ENCODE assay signal across 20 cellular contexts in genomic region chr14:100392266-100392850, GRCh38. TPM values are rescaled to one million over a fixed set of nuclear protein-coding genes. Genes with fewer than 3 reads are reported as not detected.
A peak's percentile ranks its signal among the peaks of the same experiment; 100 is the strongest.
DNase-seq lines count a peak whose midpoint lies in the region; ATAC-seq, FAIRE-seq and TF ChIP-seq lines count a peak whose summit lies in the region.
"Had no signal": no experiment of that assay in that cellular context is flagged by ENCODE, and none has a peak within 500 bp of the region (broad histone marks: within the 10 kb centered on the region; RNA-seq: fewer than 3 reads in every experiment).

No MANE protein-coding gene starts in this region.

- no peaks in the 10 kb centered on the region for H3K9me3 ChIP-seq in astrocyte (ENCODE audit: insufficient read depth, low read depth, low read length)
- H3K9me3 ChIP-seq: gastrocnemius medialis, testis had no signal

- H3K9me3 Mint-ChIP-seq in CD14-positive monocyte (peaks cover 0 to 2% (median 0%) of the 10 kb centered on the region in 7 donors), HFFc6 (no peaks in the 10 kb centered on the region), astrocyte (ENCODE audit: unreplicated experiment) (no peaks in the 10 kb centered on the region), mesothelial cell of epicardium (no peaks in the 10 kb centered on the region)
- H3K9me3 Mint-ChIP-seq: activated B cell treated with CpG ODN at 0.5 μM for 24 hours; activated naive CD4-positive, alpha-beta T cell treated with anti-CD3 and anti-CD28 coated beads for 36 hours; immature natural killer cell had no signal

- no peak for TF ChIP-seq CTCF in CD14-positive monocyte (IDR thresholded peaks at IDR 0.05)
- TF ChIP-seq CTCF in HFFc6 (IDR thresholded peaks at IDR 0.05): no peak
- no peak for TF ChIP-seq CTCF in astrocyte (IDR thresholded peaks at IDR 0.05; ENCODE audit: insufficient read depth, low read depth, low read length)
- no peak for TF ChIP-seq CTCF in mesothelial cell of epicardium (IDR thresholded peaks at IDR 0.05; ENCODE audit: unreplicated experiment)

- no peaks in the 10 kb centered on the region for H3K27me3 ChIP-seq in astrocyte (ENCODE audit: insufficient read depth, low read length)
- H3K27me3 ChIP-seq: gastrocnemius medialis, testis had no signal

- H2AFZ ChIP-seq in astrocyte (ENCODE audit: low read depth, low read length): no peak overlapping the region
- H2AFZ ChIP-seq: parathyroid adenoma had no signal

- peak overlapping the region; percentile 44 for H3K4me2 ChIP-seq in astrocyte (ENCODE audit: low read length)

- peaks cover 18% of the 10 kb centered on the region for H4K20me1 ChIP-seq in astrocyte (ENCODE audit: insufficient read depth, low read length)

- peaks cover 4% of the 10 kb centered on the region for H3K4me1 ChIP-seq in astrocyte (ENCODE audit: insufficient read depth, low read length)
- H3K4me1 ChIP-seq: parathyroid adenoma had no signal

- DNase-seq in CD14-positive monocyte (ENCODE audit: low spot score): no peak
- no peak for DNase-seq in HFFc6
- DNase-seq in astrocyte (ENCODE audit: low read depth): no peak
- no peak for DNase-seq in mesothelial cell of epicardium (ENCODE audit: low spot score in 2 of 2, unreplicated experiment in 2 of 2)
- no peak for DNase-seq in activated CD4-positive, alpha-beta T cell treated with anti-CD3 and anti-CD28 coated beads, Interleukin-2, amount 50 U/mL, for 48 hours
- no peak for DNase-seq in 8988T
- no peak for DNase-seq in kidney glomerular epithelial cell (lab: John Stamatoyannopoulos, UW)
- DNase-seq: activated B cell treated with CpG ODN at 0.5 μM for 24 hours; activated CD8-positive, alpha-beta memory T cell treated with anti-CD3 and anti-CD28 coated beads, Interleukin-2, amount 50 U/mL, for 4 hours; activated naive CD4-positive, alpha-beta T cell treated with anti-CD3 and anti-CD28 coated beads for 36 hours; DND-41; effector CD4-positive, alpha-beta T cell; gastrocnemius medialis; immature natural killer cell; MM.1S; testis had no signal

- H3K4me3 Mint-ChIP-seq in CD14-positive monocyte: peak overlapping the region; percentile 35 to 52
- H3K4me3 Mint-ChIP-seq in HFFc6: peak overlapping the region; percentile 55
- H3K4me3 Mint-ChIP-seq in astrocyte (ENCODE audit: unreplicated experiment): no peak overlapping the region
- H3K4me3 Mint-ChIP-seq in mesothelial cell of epicardium: no peak overlapping the region
- H3K4me3 Mint-ChIP-seq: activated B cell treated with CpG ODN at 0.5 μM for 24 hours; activated naive CD4-positive, alpha-beta T cell treated with anti-CD3 and anti-CD28 coated beads for 36 hours had no signal

- H3K36me3 Mint-ChIP-seq in CD14-positive monocyte (peaks cover 39 to 43% of the 10 kb centered on the region in 2 donors), HFFc6 (ENCODE audit: low read depth) (peaks cover 9% of the 10 kb centered on the region), astrocyte (ENCODE audit: low read depth, unreplicated experiment) (peaks cover 11% of the 10 kb centered on the region), mesothelial cell of epicardium (no peaks in the 10 kb centered on the region)

- peaks cover 30% of the 10 kb centered on the region for H3K79me2 ChIP-seq in astrocyte (ENCODE audit: insufficient read depth, low read length)

- peaks cover 0 to 3% (median 2%) of the 10 kb centered on the region in 3 donors for H3K27me3 Mint-ChIP-seq in CD14-positive monocyte (ENCODE audit: low read depth in 3 of 3)
- H3K27me3 Mint-ChIP-seq in HFFc6 (ENCODE audit: insufficient read depth): 0 out of 2 replicates have a peak, but pooled peaks cover 2% of the 10 kb centered on the region
- no peaks in the 10 kb centered on the region for H3K27me3 Mint-ChIP-seq in astrocyte (ENCODE audit: low read depth, unreplicated experiment)
- H3K27me3 Mint-ChIP-seq in mesothelial cell of epicardium (ENCODE audit: low read depth): no peaks in the 10 kb centered on the region
- H3K27me3 Mint-ChIP-seq: activated B cell treated with CpG ODN at 0.5 μM for 24 hours had no signal

- H3K27ac ChIP-seq in astrocyte (ENCODE audit: low read depth, low read length): no peak overlapping the region
- H3K27ac ChIP-seq: gastrocnemius medialis, parathyroid adenoma had no signal

- FAIRE-seq in astrocyte (lab: Jason Lieb, UNC): no peak
- FAIRE-seq: bronchial epithelial cell, GM12891 had no signal

- H3K27ac Mint-ChIP-seq in CD14-positive monocyte: peak overlapping the region in 6 of 7 donors; percentile 23 to 85 (median 72)
- peak overlapping the region; percentile 74 for H3K27ac Mint-ChIP-seq in HFFc6
- H3K27ac Mint-ChIP-seq in astrocyte (ENCODE audit: unreplicated experiment): no peak overlapping the region
- peak overlapping the region; percentile 25 for H3K27ac Mint-ChIP-seq in mesothelial cell of epicardium
- H3K27ac Mint-ChIP-seq: activated B cell treated with CpG ODN at 0.5 μM for 24 hours; activated naive CD4-positive, alpha-beta T cell treated with anti-CD3 and anti-CD28 coated beads for 36 hours had no signal

- peaks cover 23% of the 10 kb centered on the region for H3K4me1 Mint-ChIP-seq in CD14-positive monocyte
- H3K4me1 Mint-ChIP-seq in HFFc6 (ENCODE audit: low read depth): peaks cover 34% of the 10 kb centered on the region
- peaks cover 34% of the 10 kb centered on the region for H3K4me1 Mint-ChIP-seq in astrocyte (ENCODE audit: low read depth, unreplicated experiment)
- H3K4me1 Mint-ChIP-seq in mesothelial cell of epicardium: peaks cover 72% of the 10 kb centered on the region
- H3K4me1 Mint-ChIP-seq: activated B cell treated with CpG ODN at 0.5 μM for 24 hours had no signal

- ATAC-seq in HG02610 (IDR thresholded peaks at IDR 0.05; ENCODE audit: unreplicated experiment): no peak
- ATAC-seq: gastrocnemius medialis had no signal

- no peak overlapping the region for H3K4me3 ChIP-seq in astrocyte (ENCODE audit: insufficient read depth, low read depth, low read length)
- H3K4me3 ChIP-seq: gastrocnemius medialis, testis had no signal

- H3K36me3 ChIP-seq in astrocyte (ENCODE audit: insufficient read depth, low read length): no peaks in the 10 kb centered on the region
- H3K36me3 ChIP-seq: gastrocnemius medialis had no signal

- no peak overlapping the region for H3K9ac ChIP-seq in astrocyte (ENCODE audit: low read length)
- H3K9ac ChIP-seq: parathyroid adenoma had no signal

- intact Hi-C loops in CD14-positive monocyte (cut with micrococcal nuclease): no loop called here

RNA-seq across cellular contexts. Expression of gene WDR25, which starts 16.1 kb away (rescaled TPM):
- polyA plus RNA-seq in CD14-positive monocyte: 10 to 100 TPM; 10.2 to 12.8 TPM
- total RNA-seq in HFFc6 (2021; fragmentation: NEBNext Ultra II Directional; extraction: Animal tissue kit (Norgen Biotek cat#: 25700)): 10 to 100 TPM in 5 of 6 experiments, 1 to 10 TPM in 1; 9.2 to 12.0 (median 10.4) TPM
- total RNA-seq in astrocyte (12.3 and 13.1 TPM in 2 replicates), mesothelial cell of epicardium (12.7 to 13.8 TPM (median 12.9 TPM) in 3 replicates)

Comparison
In these comparisons a context has a peak if more than half of its experiments do, and no peak if none do; other contexts are left out.
1. H3K4me3 Mint-ChIP-seq: peak in CD14-positive monocyte (2 of 2) and HFFc6 (single experiment); none in astrocyte (single experiment) and mesothelial cell of epicardium (single experiment).